In the genomic region with DNA sequence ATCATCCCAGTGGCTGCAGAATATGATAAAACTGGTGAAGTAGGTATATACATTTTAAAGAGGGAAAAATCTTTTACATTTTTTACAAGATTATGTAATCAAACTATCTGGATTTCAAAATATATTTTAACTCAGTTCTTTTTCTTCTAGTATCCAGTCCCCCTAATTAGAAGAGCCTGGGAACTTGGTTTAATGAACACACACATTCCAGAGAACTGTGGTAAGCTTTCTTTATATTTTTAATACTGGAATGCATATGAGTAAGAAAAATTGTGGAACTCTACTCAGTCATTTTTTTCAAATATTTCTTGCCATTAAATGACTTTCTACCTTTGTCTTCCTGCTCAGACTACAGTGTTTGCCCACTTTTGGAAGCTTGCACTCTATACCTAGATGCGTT, we compare ENCODE assay signal across 23 cellular contexts. TPM values are rescaled to one million over a fixed set of nuclear protein-coding genes. Genes with fewer than 3 reads are reported as not detected.
A peak's percentile ranks its signal among the peaks of the same experiment; 100 is the strongest.
DNase-seq lines count a peak whose midpoint lies in the region; FAIRE-seq and TF ChIP-seq lines count a peak whose summit lies in the region.
"Had no signal": no experiment of that assay in that cellular context is flagged by ENCODE, and none has a peak within 500 bp of the region (broad histone marks: within the 10 kb centered on the region; RNA-seq: fewer than 3 reads in every experiment).

No MANE protein-coding gene starts in this region.

- H3K9ac ChIP-seq in adipocyte (ENCODE audit: low read length) (no peak overlapping the region), mesenchymal stem cell (ENCODE audit: low read length) (no peak overlapping the region)

- peaks cover 20% of the 10 kb centered on the region for H3K79me1 ChIP-seq in mesenchymal stem cell (replicated peaks; ENCODE audit: low read length, poor library complexity, severe bottlenecking)

- H3K4me1 ChIP-seq in adipocyte (ENCODE audit: control insufficient read depth, insufficient read depth, low read length) = peaks cover 16% of the 10 kb centered on the region
- peaks cover 2% of the 10 kb centered on the region for H3K4me1 ChIP-seq in mesenchymal stem cell (ENCODE audit: control insufficient read depth, insufficient read depth, low read depth, low read length)
- H3K4me1 ChIP-seq: SJCRH30 had no signal

- no peak overlapping the region for H3K27ac ChIP-seq in mesenchymal stem cell (ENCODE audit: low read length, poor library complexity, severe bottlenecking)
- H3K27ac ChIP-seq: SJCRH30 had no signal

- H3K36me3 Mint-ChIP-seq in HFFc6 (ENCODE audit: low read depth) = peaks cover 28% of the 10 kb centered on the region

- no peaks in the 10 kb centered on the region for H3K27me3 ChIP-seq in adipocyte (replicated peaks; ENCODE audit: control insufficient read depth, insufficient read depth, low read length)
- H3K27me3 ChIP-seq in H7 (ENCODE audit: control insufficient read depth, insufficient read depth, low read length) = no peaks in the 10 kb centered on the region
- H3K27me3 ChIP-seq in mesenchymal stem cell (ENCODE audit: control insufficient read depth in 1 of 2, insufficient read depth in 1 of 2, low read length in 2 of 2) = no peaks in the 10 kb centered on the region
- H3K27me3 ChIP-seq: MG63, SJCRH30 had no signal

- no peak overlapping the region for H2BK15ac ChIP-seq in mesenchymal stem cell (ENCODE audit: low read depth, poor library complexity, severe bottlenecking)

- no peaks in the 10 kb centered on the region for H3K9me3 Mint-ChIP-seq in HFFc6
- H3K9me3 Mint-ChIP-seq: GM23338; T-helper 1 cell treated with Interleukin-12 subunit alpha and Interleukin-12 subunit beta and Interleukin-4 antibody, amounts not matched to agents 30 μg/mL and 1 μg/mL, for 36 hours had no signal

- no peak overlapping the region for H3K23ac ChIP-seq in mesenchymal stem cell (ENCODE audit: low read length in 2 of 2)

- peaks cover 43% of the 10 kb centered on the region for H3K4me1 Mint-ChIP-seq in HFFc6 (ENCODE audit: low read depth)

- FAIRE-seq in GM12892 (lab: Jason Lieb, UNC) = no peak
- FAIRE-seq: D721Med, GM12878 had no signal

- H3K27ac Mint-ChIP-seq in HFFc6 = peak overlapping the region; percentile 75
- H3K27ac Mint-ChIP-seq: GM23338; T-helper 1 cell treated with Interleukin-12 subunit alpha and Interleukin-12 subunit beta and Interleukin-4 antibody, amounts not matched to agents 30 μg/mL and 1 μg/mL, for 36 hours had no signal

- no peak overlapping the region for H2BK12ac ChIP-seq in mesenchymal stem cell (ENCODE audit: low read length in 2 of 2)

- no peak overlapping the region for H4K8ac ChIP-seq in mesenchymal stem cell (ENCODE audit: low read length)

- no peak overlapping the region for H3K4ac ChIP-seq in mesenchymal stem cell (ENCODE audit: low read depth in 1 of 2, low read length in 2 of 2)

- H3K36me3 ChIP-seq in adipocyte (ENCODE audit: control insufficient read depth, insufficient read depth, low read length, severe bottlenecking) = peaks cover 47% of the 10 kb centered on the region
- H3K36me3 ChIP-seq in H7 (replicated peaks; ENCODE audit: control insufficient read depth, insufficient read depth, low read length) = peaks cover 2% of the 10 kb centered on the region
- H3K36me3 ChIP-seq in mesenchymal stem cell (ENCODE audit: control insufficient read depth in 1 of 2, insufficient read depth in 2 of 2, low read depth in 1 of 2, low read length in 2 of 2) = peaks cover 7 to 44% of the 10 kb centered on the region in 2 experiments

- H3K9me3 ChIP-seq in adipocyte (ENCODE audit: control insufficient read depth, low read length) (no peaks in the 10 kb centered on the region), mesenchymal stem cell (ENCODE audit: control insufficient read depth, low read length) (no peaks in the 10 kb centered on the region)
- H3K9me3 ChIP-seq: MG63, SJCRH30 had no signal

- TF ChIP-seq CTCF in HFFc6 (IDR thresholded peaks at IDR 0.05) (no peak), retinal pigment epithelial cell (conservative IDR thresholded peaks at IDR 0.05; ENCODE audit: low read depth, low read length) (no peak)

- H3K4me3 ChIP-seq in adipocyte (ENCODE audit: low read length) = no peak overlapping the region
- no peak overlapping the region for H3K4me3 ChIP-seq in retinal pigment epithelial cell (ENCODE audit: low read length)
- no peak overlapping the region for H3K4me3 ChIP-seq in H7 (ENCODE audit: insufficient read depth, low read depth, low read length)
- H3K4me3 ChIP-seq in mesenchymal stem cell (ENCODE audit: insufficient read depth in 1 of 2, low read depth in 1 of 2, low read length in 2 of 2) = no peak overlapping the region
- H3K4me3 ChIP-seq: GM12878, GM23338, MG63, SJCRH30 had no signal

- H3K27me3 Mint-ChIP-seq in HFFc6 (ENCODE audit: insufficient read depth) = no peaks in the 10 kb centered on the region

- H4K91ac ChIP-seq in mesenchymal stem cell (ENCODE audit: low read length) = no peak overlapping the region

- no peak overlapping the region for H2BK120ac ChIP-seq in mesenchymal stem cell (ENCODE audit: low read depth, low read length)

- no peak overlapping the region for H2AFZ ChIP-seq in mesenchymal stem cell (ENCODE audit: low read depth, low read length)
- H2AFZ ChIP-seq: GM23338 had no signal

- no CpG with 5 or more reads among the region's 1 CpG for WGBS in mesenchymal stem cell

- no peak overlapping the region for H3K18ac ChIP-seq in mesenchymal stem cell (ENCODE audit: low read depth in 1 of 2, low read length in 2 of 2)

- H3K14ac ChIP-seq in mesenchymal stem cell (ENCODE audit: low read length in 2 of 2) = no peak overlapping the region

- no peak for TF ChIP-seq POLR2A in GM12892 (IDR thresholded peaks at IDR 0.05; ENCODE audit: low read depth, low read length)

- DNase-seq in EH (ENCODE audit: low read depth) (peak; percentile 86), HFFc6 (peak; percentile 51), adipocyte (ENCODE audit: low read depth) (peak; percentile 36), retinal pigment epithelial cell (ENCODE audit: low read depth) (peak; percentile 51), NCI-H2029 (lab: John Stamatoyannopoulos, UW) (no peak), H7 (no peak), GM12892 (ENCODE audit: insufficient read length) (no peak), mesenchymal stem cell (no peak)
- DNase-seq: ACHN; DMS53; MG63; NCI-H1048; NCI-H1436 treated with DMSO at 0.1 percent for 48 hours; NCI-H1930; NCI-H2227 treated with DMSO at 0.1 percent for 48 hours; NCI-H510A; NCI-H774; NK-92 treated with Interleukin-12 subunit alpha and Interleukin-12 subunit beta, amount 100 ng/mL, for 24 hours; SJCRH30 had no signal

- peak overlapping the region; percentile 41; the same call in 1 of the 2 replicates for H3K4me3 Mint-ChIP-seq in HFFc6
- H3K4me3 Mint-ChIP-seq: GM23338; T-helper 1 cell treated with Interleukin-12 subunit alpha and Interleukin-12 subunit beta and Interleukin-4 antibody, amounts not matched to agents 30 μg/mL and 1 μg/mL, for 36 hours had no signal

- no peak overlapping the region for H2BK5ac ChIP-seq in mesenchymal stem cell (ENCODE audit: low read depth, low read length, poor library complexity, severe bottlenecking)

- H2AK5ac ChIP-seq in mesenchymal stem cell (ENCODE audit: low read length, severe bottlenecking) = no peak overlapping the region

- H3K4me2 ChIP-seq in mesenchymal stem cell (ENCODE audit: low read length, poor library complexity, severe bottlenecking) = no peak overlapping the region
- H3K4me2 ChIP-seq: GM23338 had no signal

RNA-seq across cellular contexts. Expression of gene ACADM, which starts 8.2 kb away (rescaled TPM):
- 10 to 100 TPM; 28.9 to 36.1 (median 32.7) TPM for total RNA-seq in HFFc6 (2021; fragmentation: NEBNext Ultra II Directional; extraction: Animal tissue kit (Norgen Biotek cat#: 25700))
- total RNA-seq in H7 (2014; rRNA removed; shearing (Covaris generic)) = 69.5 and 87.1 TPM in 2 replicates
- 159 TPM for polyA plus RNA-seq in GM12892 (2012; ENCODE audit: missing spikeins)
- polyA plus RNA-seq in mesenchymal stem cell (2013, experiment 1 of 2) = 18.1 TPM
- polyA plus RNA-seq in mesenchymal stem cell (2013, experiment 2 of 2) = 16.4 TPM

RNA-seq across cellular contexts. Expression of gene RABGGTB, which starts 53.4 kb away (rescaled TPM):
- 10 to 100 TPM; 71.4 to 83.2 (median 73.2) TPM for total RNA-seq in HFFc6 (2021; fragmentation: NEBNext Ultra II Directional; extraction: Animal tissue kit (Norgen Biotek cat#: 25700))
- total RNA-seq in H7 (2014; rRNA removed; shearing (Covaris generic)) = 117 and 142 TPM in 2 replicates
- polyA plus RNA-seq in GM12892 (2012; ENCODE audit: missing spikeins) = 145 TPM
- 44.6 TPM for polyA plus RNA-seq in mesenchymal stem cell (2013, experiment 1 of 2)
- polyA plus RNA-seq in mesenchymal stem cell (2013, experiment 2 of 2) = 43.4 TPM

Comparison
In these comparisons a context has a peak if more than half of its experiments do, and no peak if none do; other contexts are left out.
1. DNase-seq: peak in EH (single experiment), HFFc6 (single experiment), adipocyte (single experiment) and retinal pigment epithelial cell (single experiment); none in NCI-H2029 (single experiment), H7 (single experiment), GM12892 (single experiment) and mesenchymal stem cell (single experiment).